ENCODE assay signal across 3 cellular contexts in genomic region chr5:137433539-137433938, GRCh38.
"Had no signal": no experiment of that assay in that cellular context is flagged by ENCODE, and none has a peak within 500 bp of the region (broad histone marks: within the 10 kb centered on the region; RNA-seq: fewer than 3 reads in every experiment).

No MANE protein-coding gene starts in this region.

- DNase-seq: GDM1, GF-D8 had no signal

- H3K4me3 ChIP-seq: GM12878 had no signal

- ATAC-seq: GM12878 had no signal
